ENCODE assay signal across 1 cellular context in genomic region chr6:7846971-7847818, GRCh38.
TF ChIP-seq lines count a peak whose summit lies in the region.

No MANE protein-coding gene starts in this region.

TF ChIP-seq in GM23338, 12 proteins besides CTCF, POLR2A, EP300 and RAD21 (continued from another document):
- no peak for TF ChIP-seq ETS1 (IDR thresholded peaks at IDR 0.05)
- TF ChIP-seq STAT1 (IDR thresholded peaks at IDR 0.05; ENCODE audit: unreplicated experiment): no peak
- no peak for TF ChIP-seq ZNF331 (CRISPR knock-in tag; IDR thresholded peaks at IDR 0.05; ENCODE audit: low read depth)
- TF ChIP-seq REST (IDR thresholded peaks at IDR 0.05; ENCODE audit: unreplicated experiment): no peak
